11 cellular contexts compared by ENCODE assay signal in genomic region chr17:75981019-75981615, GRCh38. TPM values are rescaled to one million over a fixed set of nuclear protein-coding genes. Genes with fewer than 3 reads are reported as not detected.
DNase-seq lines count a peak whose midpoint lies in the region; ATAC-seq and TF ChIP-seq lines count a peak whose summit lies in the region.
"Had no signal": no experiment of that assay in that cellular context is flagged by ENCODE, and none has a peak within 500 bp of the region (broad histone marks: within the 10 kb centered on the region; RNA-seq: fewer than 3 reads in every experiment).

No MANE protein-coding gene starts in this region.

- 90 to 96% methylated on average over 3 to 7 of the region's 7 CpGs for WGBS in endodermal cell (ENCODE audit: insufficient coverage in 1 of 2, insufficient read length in 1 of 2), 2 experiments

- no peaks in the 10 kb centered on the region for H3F3A ChIP-seq in OCI-LY1 (ENCODE audit: insufficient read depth, low read length)

- DNase-seq in Caco-2 (no peak), endodermal cell (no peak), UCSD-AML1 (lab: John Stamatoyannopoulos, UW; ENCODE audit: unreplicated experiment) (no peak), putamen (ENCODE audit: low spot score) (no peak), sciatic nerve (ENCODE audit: low spot score) (no peak)
- DNase-seq in activated effector memory CD4-positive, alpha-beta T cell treated with anti-CD3 and anti-CD28 coated beads, Interleukin-2, amount 50 U/mL, for 16 hours = no peak
- DNase-seq: activated CD4-positive, CD25-positive, alpha-beta regulatory T cell treated with anti-CD3 and anti-CD28 coated beads, Interleukin-2, amount 50 U/mL, for 72 hours; OCI-M1; small intestine had no signal

- peak overlapping the region; percentile 98 for H3K4me2 ChIP-seq in OCI-LY1 (ENCODE audit: low read length)
- no peak overlapping the region for H3K4me2 ChIP-seq in parathyroid adenoma (ENCODE audit: low read length)

- TF ChIP-seq CTCF in Caco-2 (IDR thresholded peaks at IDR 0.05; ENCODE audit: insufficient read depth in 1 of 2, low read depth in 1 of 2, low read length in 1 of 2, severe bottlenecking in 1 of 2, unreplicated experiment in 1 of 2) (no peak), OCI-LY1 (IDR thresholded peaks at IDR 0.05; ENCODE audit: low read length) (no peak), endodermal cell (conservative IDR thresholded peaks at IDR 0.05) (no peak), parathyroid adenoma (IDR thresholded peaks at IDR 0.05) (no peak)

- H3K27ac ChIP-seq in OCI-LY1 (ENCODE audit: low read depth, low read length, poor library complexity, severe bottlenecking) = peak overlapping the region; percentile 81
- no peak overlapping the region for H3K27ac ChIP-seq in endodermal cell (ENCODE audit: low read depth, low read length)
- H3K27ac ChIP-seq in parathyroid adenoma = peak overlapping the region; percentile 95

- H3K9ac ChIP-seq in OCI-LY1 (ENCODE audit: low read length) (peak overlapping the region; percentile 96; the same call in 1 of the 2 replicates), endodermal cell (ENCODE audit: extremely low read depth, low read length, poor library complexity, severe bottlenecking) (no peak overlapping the region), parathyroid adenoma (no peak overlapping the region)

- no peaks in the 10 kb centered on the region for H3K9me2 ChIP-seq in OCI-LY1 (ENCODE audit: low read depth, low read length)

- H2AFZ ChIP-seq in OCI-LY1 (ENCODE audit: low read length) (no peak overlapping the region), parathyroid adenoma (no peak overlapping the region)

- peak overlapping the region; percentile 97 for H3K4me3 Mint-ChIP-seq in Caco-2 (ENCODE audit: unreplicated experiment)
- peak overlapping the region; percentile 96 for H3K4me3 Mint-ChIP-seq in endodermal cell

- H3K27ac Mint-ChIP-seq in Caco-2 (ENCODE audit: unreplicated experiment) = peak overlapping the region; percentile 100
- peak overlapping the region; percentile 100 for H3K27ac Mint-ChIP-seq in endodermal cell

- ATAC-seq in sciatic nerve = no peak

- H3K4me3 ChIP-seq in Caco-2 (ENCODE audit: low read depth, low read length) (no peak overlapping the region), OCI-LY1 (ENCODE audit: low read depth, low read length, poor library complexity, severe bottlenecking) (peak overlapping the region; percentile 83), endodermal cell (ENCODE audit: low read length) (peak overlapping the region; percentile 57), parathyroid adenoma (ENCODE audit: low read depth, low read length) (no peak overlapping the region)

- H3K27me3 ChIP-seq in Caco-2 (replicated peaks; ENCODE audit: control insufficient read depth, insufficient read depth, low read length) (no peaks in the 10 kb centered on the region), OCI-LY1 (ENCODE audit: insufficient read depth, low read length) (no peaks in the 10 kb centered on the region), endodermal cell (ENCODE audit: control insufficient read depth, insufficient read depth, low read length, poor library complexity, severe bottlenecking) (no peaks in the 10 kb centered on the region), parathyroid adenoma (ENCODE audit: control insufficient read depth, insufficient read depth, low read length) (no peaks in the 10 kb centered on the region)

- H4K20me1 ChIP-seq in OCI-LY1 (ENCODE audit: insufficient read depth, low read length) = no peaks in the 10 kb centered on the region

- H3K36me3 Mint-ChIP-seq in Caco-2 (ENCODE audit: insufficient read depth, unreplicated experiment) (peaks cover 34% of the 10 kb centered on the region), endodermal cell (ENCODE audit: low read depth) (peaks cover 14% of the 10 kb centered on the region)

- BruUV-seq in Caco-2 (replicated peaks; lab: Mats Ljungman, UMichigan) = no TSS peak

- intact Hi-C loops in Caco-2 (cut with micrococcal nuclease; ENCODE audit: unreplicated experiment) = no loop called here
- intact Hi-C loops in sciatic nerve (cut with DNase I) = no loop called here

- H3K4me1 Mint-ChIP-seq in Caco-2 (ENCODE audit: low read depth, unreplicated experiment) = peaks cover 42% of the 10 kb centered on the region
- H3K4me1 Mint-ChIP-seq in endodermal cell = peaks cover 50% of the 10 kb centered on the region

- no peaks in the 10 kb centered on the region for H3K9me3 Mint-ChIP-seq in Caco-2 (ENCODE audit: unreplicated experiment)
- no peaks in the 10 kb centered on the region for H3K9me3 Mint-ChIP-seq in endodermal cell

- POLR2A ChIA-PET in Caco-2 (lab: Charles Lee) = interaction anchor here (0.6 to 1.1 kb wide), 5 partner anchors 9 to 282 kb away, joined by 3 to 10 read pairs (median 8); no protein-coding TSS in a partner anchor

- CTCF ChIA-PET in Caco-2 (lab: Charles Lee) = interaction anchor here (0.7 to 1.1 kb wide), 3 partner anchors 11 to 136 kb away, joined by 3 to 4 read pairs (median 4); no protein-coding TSS in a partner anchor

- no peaks in the 10 kb centered on the region for H3K79me2 ChIP-seq in OCI-LY1 (ENCODE audit: insufficient read depth, low read length)
- peaks cover 9% of the 10 kb centered on the region for H3K79me2 ChIP-seq in parathyroid adenoma

- H3K27me3 Mint-ChIP-seq in Caco-2 (ENCODE audit: insufficient read depth, unreplicated experiment) = no peaks in the 10 kb centered on the region
- no peaks in the 10 kb centered on the region for H3K27me3 Mint-ChIP-seq in endodermal cell (ENCODE audit: insufficient read depth)

- H3K36me3 ChIP-seq in Caco-2 (ENCODE audit: control insufficient read depth, insufficient read depth, low read length) (no peaks in the 10 kb centered on the region), OCI-LY1 (ENCODE audit: insufficient read depth, low read length) (no peaks in the 10 kb centered on the region), endodermal cell (ENCODE audit: control insufficient read depth, insufficient read depth, low read length) (peaks cover 18% of the 10 kb centered on the region), parathyroid adenoma (ENCODE audit: control insufficient read depth, insufficient read depth, low read length) (no peaks in the 10 kb centered on the region)

- no peaks in the 10 kb centered on the region for H3K9me3 ChIP-seq in Caco-2
- no peaks in the 10 kb centered on the region for H3K9me3 ChIP-seq in OCI-LY1 (ENCODE audit: low read length)
- no peaks in the 10 kb centered on the region for H3K9me3 ChIP-seq in endodermal cell (ENCODE audit: control insufficient read depth, low read length)
- no peaks in the 10 kb centered on the region for H3K9me3 ChIP-seq in parathyroid adenoma (ENCODE audit: control insufficient read depth, low read length)

- H3K4me1 ChIP-seq in Caco-2 (peaks cover 54% of the 10 kb centered on the region), OCI-LY1 (ENCODE audit: insufficient read depth, low read length, severe bottlenecking) (peaks cover 50% of the 10 kb centered on the region), endodermal cell (ENCODE audit: control insufficient read depth, insufficient read depth, low read length) (peaks cover 4% of the 10 kb centered on the region), parathyroid adenoma (peaks cover 6% of the 10 kb centered on the region)

RNA-seq across cellular contexts. Expression of gene TEN1, which starts 2.1 kb away (rescaled TPM):
- total RNA-seq in Caco-2 (2022) (19.1 and 20.3 TPM in 2 replicates), endodermal cell (10 to 100 TPM; 12.1 to 15.3 TPM), sciatic nerve (8.1 TPM)
- polyA plus RNA-seq in endodermal cell (2013, experiment 1 of 2) = 14.4 TPM
- polyA plus RNA-seq in endodermal cell (2013, experiment 2 of 2) = 13.5 TPM

RNA-seq across cellular contexts. Expression of gene ACOX1, which starts 2.2 kb away (rescaled TPM):
- total RNA-seq in Caco-2 (2022) (43.7 and 48.3 TPM in 2 replicates), endodermal cell (10 to 100 TPM; 28.6 to 37.1 TPM), sciatic nerve (64.6 TPM)
- polyA plus RNA-seq in endodermal cell (2013, experiment 1 of 2) = 16.1 TPM
- polyA plus RNA-seq in endodermal cell (2013, experiment 2 of 2) = 13.6 TPM

RNA-seq across cellular contexts. Expression of gene CDK3, which starts 19.5 kb away (rescaled TPM):
- total RNA-seq in Caco-2 (2022) = 5.2 and 6.8 TPM in 2 replicates
- 10 to 100 TPM in 1 of 2 donors, 1 to 10 TPM in 1; 7.3 to 11.7 TPM for total RNA-seq in endodermal cell
- 14.7 TPM for polyA plus RNA-seq in endodermal cell (2013, experiment 1 of 2)
- 10.5 TPM for polyA plus RNA-seq in endodermal cell (2013, experiment 2 of 2)
- 5.2 TPM for total RNA-seq in sciatic nerve

RNA-seq across cellular contexts. Expression of gene FBF1, which starts 40.3 kb away (rescaled TPM):
- total RNA-seq in Caco-2 (2022) (13.9 and 14.1 TPM in 2 replicates), endodermal cell (10 to 100 TPM; 25.9 to 39.1 TPM), sciatic nerve (18.5 TPM)
- 16.8 TPM for polyA plus RNA-seq in endodermal cell (2013, experiment 1 of 2)
- polyA plus RNA-seq in endodermal cell (2013, experiment 2 of 2) = 13.0 TPM

RNA-seq across cellular contexts. Expression of gene EVPL, which starts 46.0 kb away (rescaled TPM):
- total RNA-seq in Caco-2 (2022) (0.16 and 0.46 TPM in 2 replicates), endodermal cell (under 1 TPM; 0.20 to 0.51 TPM), sciatic nerve (1.2 TPM)
- 0.04 TPM for polyA plus RNA-seq in endodermal cell (2013, experiment 1 of 2)
- polyA plus RNA-seq in endodermal cell (2013, experiment 2 of 2) = not detected

Comparison
In these comparisons a context has a peak if more than half of its experiments do, and no peak if none do; other contexts are left out.
1. H3K4me3 ChIP-seq: peak in OCI-LY1 (single experiment) and endodermal cell (single experiment); none in Caco-2 (single experiment) and parathyroid adenoma (single experiment).